9 cellular contexts compared by ENCODE assay signal in the genomic region with DNA sequence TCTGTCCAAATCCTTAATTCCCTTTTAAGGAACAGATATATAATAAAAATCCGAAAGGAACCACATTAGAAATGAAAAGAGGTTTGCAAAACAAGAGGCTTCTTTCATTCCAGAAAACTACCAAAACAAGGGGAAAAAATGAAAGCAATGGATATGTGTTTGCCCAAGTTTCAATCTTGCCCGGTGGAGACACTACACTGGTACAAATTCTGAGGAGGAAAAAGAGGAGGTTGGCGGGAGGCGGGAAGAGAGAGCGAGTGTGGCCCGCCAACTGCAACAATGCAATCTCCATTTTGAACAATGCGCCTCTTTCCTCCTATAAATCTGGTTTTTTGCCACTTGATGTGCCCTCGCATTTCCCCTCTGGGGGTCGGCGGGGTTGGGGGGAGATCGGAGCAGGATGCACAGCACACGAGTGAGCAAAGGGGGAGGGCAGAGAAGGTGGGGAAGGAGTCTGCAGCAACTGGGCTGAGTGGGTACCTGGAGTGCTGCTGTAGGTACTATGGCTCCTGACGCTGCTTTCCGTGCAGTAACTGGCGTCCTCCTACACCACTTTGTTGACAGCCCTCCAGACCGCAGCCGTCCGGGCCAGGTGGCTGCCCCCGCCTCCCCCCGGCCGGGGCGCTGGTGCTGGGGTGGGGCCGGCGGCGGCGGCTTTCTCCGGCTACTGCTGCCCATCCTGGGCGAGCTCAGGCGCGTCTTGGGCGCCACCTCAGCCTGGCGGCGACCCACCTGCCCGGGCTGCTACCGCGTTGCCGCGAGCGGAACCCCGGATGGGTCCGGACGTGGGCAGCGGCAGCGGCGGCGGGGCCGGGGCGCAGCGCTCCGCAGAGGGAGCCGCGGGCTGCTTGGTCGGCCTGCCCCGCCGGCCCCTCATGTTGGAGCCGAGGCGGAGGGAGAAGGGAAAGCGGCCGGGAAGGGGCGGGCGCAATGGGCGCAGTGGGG.
DNase-seq lines count a peak whose midpoint lies in the region; ATAC-seq, FAIRE-seq and TF ChIP-seq lines count a peak whose summit lies in the region.
"Had no signal": no experiment of that assay in that cellular context is flagged by ENCODE, and none has a peak within 500 bp of the region (broad histone marks: within the 10 kb centered on the region; RNA-seq: fewer than 3 reads in every experiment).

No MANE protein-coding gene starts in this region.

- no peaks in the 10 kb centered on the region for H3K9me3 Mint-ChIP-seq in activated T-helper 17 cell treated with anti-CD3 and anti-CD28 coated beads, Interleukin-2, amount 50 U/mL, for 72 hours
- H3K9me3 Mint-ChIP-seq in type B pancreatic cell: no peaks in the 10 kb centered on the region

- H3K27ac ChIP-seq in pancreas: peak overlapping the region; percentile 68 to 87 (median 83)

- FAIRE-seq in H54 (lab: Jason Lieb, UNC) (no peak), pancreas (lab: Jason Lieb, UNC) (no peak)
- FAIRE-seq: islet of Langerhans had no signal

- H3K4me1 ChIP-seq in Loucy (ENCODE audit: insufficient read depth, low read length, poor library complexity, severe bottlenecking) (peaks cover 51% of the 10 kb centered on the region), pancreas (peaks cover 3 to 12% (median 5%) of the 10 kb centered on the region in 3 donors)

- 1% methylated on average over 33 to 62 of the region's 62 CpGs for WGBS in pancreas, 2 donors

- peak overlapping the region; percentile 97 for H3K9ac ChIP-seq in Loucy (ENCODE audit: low read depth, low read length, poor library complexity, severe bottlenecking)

- no peak; the same call in 1 of the 2 replicates for TF ChIP-seq CTCF in Loucy (conservative IDR thresholded peaks at IDR 0.05; ENCODE audit: low read length)
- no peak for TF ChIP-seq CTCF in pancreas (IDR thresholded peaks at IDR 0.05)
- TF ChIP-seq CTCF in type B pancreatic cell (conservative IDR thresholded peaks at IDR 0.05): no peak

- peak overlapping the region; percentile 90 for H3K27ac Mint-ChIP-seq in activated T-helper 17 cell treated with anti-CD3 and anti-CD28 coated beads, Interleukin-2, amount 50 U/mL, for 72 hours
- peak overlapping the region; percentile 94 for H3K27ac Mint-ChIP-seq in type B pancreatic cell

- H3K9me3 ChIP-seq in Loucy (ENCODE audit: insufficient read depth, low read depth, low read length) (no peaks in the 10 kb centered on the region), pancreas (no peaks in the 10 kb centered on the region)

- peak overlapping the region; percentile 95 for H3K4me2 ChIP-seq in Loucy (ENCODE audit: low read depth, low read length, poor library complexity, severe bottlenecking)

- no peaks in the 10 kb centered on the region; the same call in 1 of the 2 replicates for H3F3A ChIP-seq in Loucy (ENCODE audit: low read depth)

- H3K27me3 Mint-ChIP-seq in activated T-helper 17 cell treated with anti-CD3 and anti-CD28 coated beads, Interleukin-2, amount 50 U/mL, for 72 hours: no peaks in the 10 kb centered on the region
- H3K27me3 Mint-ChIP-seq in type B pancreatic cell: peaks cover 3% of the 10 kb centered on the region

- H3K4me1 Mint-ChIP-seq in activated T-helper 17 cell treated with anti-CD3 and anti-CD28 coated beads, Interleukin-2, amount 50 U/mL, for 72 hours: peaks cover 14% of the 10 kb centered on the region
- H3K4me1 Mint-ChIP-seq in type B pancreatic cell (ENCODE audit: unreplicated experiment): peaks cover 28% of the 10 kb centered on the region

- H3K36me3 ChIP-seq in Loucy (ENCODE audit: insufficient read depth, low read length) (no peaks in the 10 kb centered on the region), pancreas (no peaks in the 10 kb centered on the region)

- H3K9me2 ChIP-seq in Loucy (replicated peaks; ENCODE audit: low read depth, low read length): no peaks in the 10 kb centered on the region

- no peak for TF ChIP-seq POLR2A in H54 (IDR thresholded peaks at IDR 0.05; ENCODE audit: low read depth, low read length)

- intact Hi-C loops in pancreas (cut with DNase I): no loop called here

- H3K4me3 Mint-ChIP-seq in activated T-helper 17 cell treated with anti-CD3 and anti-CD28 coated beads, Interleukin-2, amount 50 U/mL, for 72 hours: peak overlapping the region; percentile 91
- H3K4me3 Mint-ChIP-seq in type B pancreatic cell: peak overlapping the region; percentile 90

- peak; percentile 60 for ATAC-seq in activated T-helper 17 cell treated with anti-CD3 and anti-CD28 coated beads, Interleukin-2, amount 50 U/mL, for 72 hours (replicated peaks)
- ATAC-seq in pancreas: peak; percentile 70 to 76 (median 72)

- peaks cover 46% of the 10 kb centered on the region for H4K20me1 ChIP-seq in Loucy (ENCODE audit: insufficient read depth, low read length, poor library complexity, severe bottlenecking)

- no peaks in the 10 kb centered on the region for H3K27me3 ChIP-seq in Loucy (ENCODE audit: insufficient read depth, low read length, poor library complexity, severe bottlenecking)
- no peaks in the 10 kb centered on the region for H3K27me3 ChIP-seq in pancreas

- H3K79me2 ChIP-seq in Loucy (ENCODE audit: insufficient read depth, low read length): peaks cover 82% of the 10 kb centered on the region

- H2AFZ ChIP-seq in Loucy (ENCODE audit: low read length): peak overlapping the region; percentile 18

- H3K4me3 ChIP-seq in Loucy (ENCODE audit: low read length, poor library complexity, severe bottlenecking) (peak overlapping the region; percentile 90), pancreas (peak overlapping the region; percentile 74 to 94 (median 88))

- DNase-seq in Daoy (ENCODE audit: low read depth) (peak; percentile 58), H54 (ENCODE audit: insufficient read length, low spot score) (peak; percentile 75), germinal center (ENCODE audit: low spot score) (peak; percentile 89), pancreas (peak; percentile 47 to 90 (median 79)), type B pancreatic cell (ENCODE audit: extremely low spot score, unreplicated experiment) (peak; percentile 86), DMS79 treated with DMSO at 0.1 percent for 48 hours (lab: John Stamatoyannopoulos, UW) (no peak)

- H3K36me3 Mint-ChIP-seq in activated T-helper 17 cell treated with anti-CD3 and anti-CD28 coated beads, Interleukin-2, amount 50 U/mL, for 72 hours (ENCODE audit: low read depth): peaks cover 33% of the 10 kb centered on the region
- H3K36me3 Mint-ChIP-seq in type B pancreatic cell: peaks cover 20% of the 10 kb centered on the region
